23 cellular contexts compared by ENCODE assay signal in genomic region chr7:14954035-14954434, GRCh38. TPM values are rescaled to one million over a fixed set of nuclear protein-coding genes. Genes with fewer than 3 reads are reported as not detected.
DNase-seq lines count a peak whose midpoint lies in the region; ATAC-seq, FAIRE-seq and TF ChIP-seq lines count a peak whose summit lies in the region.
"Had no signal": no experiment of that assay in that cellular context is flagged by ENCODE, and none has a peak within 500 bp of the region (broad histone marks: within the 10 kb centered on the region; RNA-seq: fewer than 3 reads in every experiment).

No MANE protein-coding gene starts in this region.

- H3K79me2 ChIP-seq in H1 (ENCODE audit: control insufficient read depth in 1 of 2, insufficient read depth in 2 of 2, low read length in 2 of 2): no peaks in the 10 kb centered on the region

- no peak overlapping the region for H2BK20ac ChIP-seq in H1 (ENCODE audit: low read length)

- no peaks in the 10 kb centered on the region; the same call in 1 of the 2 replicates for H3K23me2 ChIP-seq in H1 (ENCODE audit: low read depth, low read length)

- TF ChIP-seq RAD21 in A549 (conservative IDR thresholded peaks at IDR 0.05 in 1 of 2, IDR thresholded peaks at IDR 0.05 in 1 of 2) (no peak), H1 (IDR thresholded peaks at IDR 0.05 in 1 of 2, conservative IDR thresholded peaks at IDR 0.05 in 1 of 2; ENCODE audit: low read depth in 2 of 2, low read length in 2 of 2) (no peak)

- H3K4ac ChIP-seq in H1 (replicated peaks; ENCODE audit: insufficient read length, low read depth, low read length): no peak overlapping the region

- no peak overlapping the region for H4K5ac ChIP-seq in H1 (ENCODE audit: insufficient read length, low read depth, low read length)

- no peak overlapping the region for H4K91ac ChIP-seq in H1 (replicated peaks; ENCODE audit: insufficient read length, low read length)

- no peak overlapping the region for H2BK12ac ChIP-seq in H1 (ENCODE audit: low read depth, low read length)

- TF ChIP-seq EP300 in A549 (IDR thresholded peaks at IDR 0.05): no peak
- no peak for TF ChIP-seq EP300 in H1 (IDR thresholded peaks at IDR 0.05; ENCODE audit: borderline replicate concordance in 1 of 2, low read depth in 2 of 2, low read length in 2 of 2)

- no peak overlapping the region for H3K9ac ChIP-seq in H1 (replicated peaks in 1 of 4; ENCODE audit: extremely low read depth in 1 of 4, low read depth in 3 of 4, low read length in 3 of 4)
- H3K9ac ChIP-seq: BLaER1 had no signal

- no peak for FAIRE-seq in A549 (lab: Jason Lieb, UNC)
- FAIRE-seq in H1 (lab: Jason Lieb, UNC): peak; percentile 45
- FAIRE-seq: GM19239 had no signal

- no peaks in the 10 kb centered on the region for H4K20me1 ChIP-seq in H1 (replicated peaks in 1 of 2; ENCODE audit: control insufficient read depth in 1 of 2, insufficient read depth in 2 of 2, low read length in 2 of 2)
- H4K20me1 ChIP-seq: BLaER1 had no signal

- TF ChIP-seq POLR2A in A549 (IDR thresholded peaks at IDR 0.05; ENCODE audit: low read length): no peak
- no peak for TF ChIP-seq POLR2A in H1 (IDR thresholded peaks at IDR 0.05; ENCODE audit: control extremely low read depth in 1 of 2, low read depth in 2 of 2, low read length in 2 of 2)

- no peaks in the 10 kb centered on the region for H3K9me3 ChIP-seq in A549
- H3K9me3 ChIP-seq in H1 (ENCODE audit: insufficient read depth in 2 of 2, low read depth in 1 of 2, low read length in 1 of 2): no peaks in the 10 kb centered on the region
- H3K9me3 ChIP-seq: BLaER1 had no signal

- no peak overlapping the region for H2AFZ ChIP-seq in H1 (ENCODE audit: low read length)
- H2AFZ ChIP-seq: PC-9 had no signal

- H3K36me3 ChIP-seq in H1 (ENCODE audit: control insufficient read depth in 2 of 4, insufficient read depth in 4 of 4, low read length in 3 of 4): no peaks in the 10 kb centered on the region
- H3K36me3 ChIP-seq: BLaER1 had no signal

- TF ChIP-seq CTCF in A549 (IDR thresholded peaks at IDR 0.05) (no peak), H1 (IDR thresholded peaks at IDR 0.05; ENCODE audit: control extremely low read depth in 1 of 3, insufficient read depth in 1 of 3, low read depth in 1 of 3, low read length in 3 of 3) (no peak)

- no peak overlapping the region for H4K8ac ChIP-seq in H1 (ENCODE audit: extremely low read depth, insufficient read depth, low read length)

- no peak overlapping the region for H3K14ac ChIP-seq in H1 (ENCODE audit: insufficient read length)

- H3K4me2 ChIP-seq in A549 (no peak overlapping the region), H1 (ENCODE audit: insufficient read depth in 1 of 2, low read depth in 2 of 2, low read length in 2 of 2) (no peak overlapping the region)
- H3K4me2 ChIP-seq: BLaER1, PC-9 had no signal

- no peak overlapping the region for H2AK5ac ChIP-seq in H1 (ENCODE audit: low read depth, low read length)

- H3K4me3 ChIP-seq in A549 (no peak overlapping the region), H1 (ENCODE audit: extremely low read depth in 1 of 4, insufficient read depth in 2 of 4, low read depth in 3 of 4, low read length in 4 of 4) (no peak overlapping the region)
- H3K4me3 ChIP-seq: BLaER1, PC-9 had no signal

- no peak overlapping the region for H2BK15ac ChIP-seq in H1 (ENCODE audit: low read length)

- no peak for ATAC-seq in A549
- no peak for ATAC-seq in left lobe of liver
- no peak for ATAC-seq in GM19328 (IDR thresholded peaks at IDR 0.05; ENCODE audit: unreplicated experiment)

- H3K27ac ChIP-seq in A549 (no peak overlapping the region), H1 (ENCODE audit: low read depth, low read length) (no peak overlapping the region)
- H3K27ac ChIP-seq: BLaER1, PC-9 had no signal

- WGBS in A549 (ENCODE audit: missing lambda C conversion rate): 6% methylated on average over 3 of the region's 3 CpGs
- WGBS in H1 (ENCODE audit: extremely low coverage in 1 of 2, insufficient coverage in 1 of 2, insufficient read length in 1 of 2, insufficient replicate concordance in 2 of 2, low coverage in 1 of 2, low lambda C conversion rate in 2 of 2, missing lambda C conversion rate in 1 of 2), 2 experiments: 75% methylated on average over 3 of the region's 3 CpGs; no CpG with 5 or more reads in 1 of the 2 experiments

- no peak overlapping the region for H3K56ac ChIP-seq in H1 (replicated peaks; ENCODE audit: insufficient read length, low read depth, low read length)

- H3K23ac ChIP-seq in H1 (ENCODE audit: insufficient read length): no peak overlapping the region

- CTCF ChIA-PET in A549 (lab: Yijun Ruan, JAX): no interaction called here
- CTCF ChIA-PET in H1 (lab: Charles Lee; ENCODE audit: partially characterized antibody): interaction anchor here (1.2 to 1.9 kb wide), 2 partner anchors 51 to 219 kb away, joined by 3 to 5 read pairs; partner anchors contain the start of gene DGKB

- POLR2A ChIA-PET in A549 (lab: Yijun Ruan, JAX) (no interaction called here), H1 (lab: Charles Lee; ENCODE audit: partially characterized antibody) (no interaction called here)

- H3K79me1 ChIP-seq in H1 (ENCODE audit: low read depth, low read length): no peaks in the 10 kb centered on the region

- no peak overlapping the region for H2BK5ac ChIP-seq in H1 (ENCODE audit: low read depth, low read length)

- H3K4me1 ChIP-seq in A549 (no peaks in the 10 kb centered on the region), H1 (replicated peaks in 1 of 4; ENCODE audit: control insufficient read depth in 3 of 4, insufficient read depth in 4 of 4, low read length in 3 of 4) (peaks cover 0 to 2% (median 0%) of the 10 kb centered on the region in 4 experiments; a peak in 2 of 7 replicates)
- H3K4me1 ChIP-seq: BLaER1 had no signal

- DNase-seq in A549 (ENCODE audit: low read depth in 1 of 2, low spot score in 1 of 2) (no peak), LHCN-M2 (ENCODE audit: low read depth) (peak; percentile 2), H1 (ENCODE audit: low read depth in 1 of 2, low spot score in 2 of 2) (no peak), iPS-NIHi11 (ENCODE audit: low spot score) (peak; percentile 26), left lobe of liver (ENCODE audit: low spot score) (no peak)
- no peak for DNase-seq in activated CD8-positive, alpha-beta memory T cell treated with anti-CD3 and anti-CD28 coated beads, Interleukin-2, amount 50 U/mL, for 4 hours
- DNase-seq in activated CD4-positive, alpha-beta T cell treated with anti-CD3 and anti-CD28 coated beads for 1 hour: no peak
- DNase-seq: 8988T; CD4-positive, CD25-positive, alpha-beta regulatory T cell; H9; HFFc6; Karpas-422; NCI-H1105; NCI-H1436 treated with DMSO at 0.1 percent for 48 hours; NCI-H187 treated with DMSO at 0.1 percent for 48 hours; NCI-H2107; NCI-H524 treated with DMSO at 0.1 percent for 48 hours; PC-9; RPMI8226; SHP77 had no signal

- no peaks in the 10 kb centered on the region for H3K27me3 ChIP-seq in H1 (replicated peaks in 1 of 4; ENCODE audit: control insufficient read depth in 3 of 4, extremely low read depth in 1 of 4, insufficient read depth in 3 of 4, low read length in 3 of 4)
- H3K27me3 ChIP-seq: BLaER1 had no signal

- H3K18ac ChIP-seq in H1 (ENCODE audit: extremely low read depth, low read length): no peak overlapping the region

- no peak overlapping the region for H2BK120ac ChIP-seq in H1 (replicated peaks; ENCODE audit: low read depth, low read length)

TF ChIP-seq in A549, 52 proteins besides CTCF, POLR2A, EP300 and RAD21 (continues in another document):
- TF ChIP-seq ESRRA (IDR thresholded peaks at IDR 0.05; ENCODE audit: borderline replicate concordance, low read length) (no peak), HEYL (CRISPR knock-in tag; IDR thresholded peaks at IDR 0.05) (no peak), CHD2 (IDR thresholded peaks at IDR 0.05; ENCODE audit: low read length, partially characterized antibody) (no peak), KDM5A (IDR thresholded peaks at IDR 0.05) (no peak)

TF ChIP-seq in H1, 55 proteins besides CTCF, POLR2A, EP300 and RAD21:
- TF ChIP-seq BACH1 (IDR thresholded peaks at IDR 0.05; ENCODE audit: low read length): no peak
- no peak for TF ChIP-seq SIN3A (conservative IDR thresholded peaks at IDR 0.05 in 1 of 2, IDR thresholded peaks at IDR 0.05 in 1 of 2; ENCODE audit: low read depth in 1 of 2, low read length in 2 of 2)

RNA-seq across cellular contexts. Expression of gene DGKB, which starts 51.5 kb away (rescaled TPM):
- polyA plus RNA-seq in A549 (2011; rRNA removed) (0.01 TPM in 1 of 2 replicates, not detected in the other), A549 (2017; fragmentation: RNase III; extraction: RNeasy Plus Mini Kit Qiagen cat#74134 plus additional on column Dnase treatment) (not detected in 3 replicates), H1 (2011; rRNA removed) (0.39 and 1.9 TPM in 2 replicates)
- polyA plus RNA-seq in A549 (2012; cell fraction: cytosol; rRNA removed): not detected in 2 replicates
- not detected in 2 replicates for polyA plus RNA-seq in A549 (2012; cell fraction: nucleus; rRNA removed)
- 0.15 TPM in 1 of 2 replicates, not detected in the other for polyA minus RNA-seq in A549 (2011; rRNA and poly(A)+ RNA removed)
- total RNA-seq in LHCN-M2 (2014; rRNA removed) (under 0.01 and 0.06 TPM in 2 replicates), left lobe of liver (0.33 TPM)
- polyA plus RNA-seq in LHCN-M2 (2012): not detected
- 2.0 and 2.6 TPM in 2 replicates for total RNA-seq in H1 (2021; fragmentation: NEBNext Ultra II Directional; extraction: Animal tissue kit (Norgen Biotek cat#: 25700))
- polyA plus RNA-seq in H1 (2011; cell fraction: cytosol; rRNA removed): 1.1 TPM
- 2.2 TPM for polyA plus RNA-seq in H1 (2011; cell fraction: nucleus; rRNA removed)
- 1.7 to 4.0 TPM (median 1.8 TPM) in 4 replicates for polyA plus RNA-seq in H1 (2012, experiment 1 of 2)
- polyA plus RNA-seq in H1 (2012, experiment 2 of 2): 0.13 TPM
- 1.0 TPM for polyA plus RNA-seq in H1 (2013, experiment 1 of 2)
- polyA plus RNA-seq in H1 (2013, experiment 2 of 2): 1.0 TPM
- polyA minus RNA-seq in H1 (2011; rRNA and poly(A)+ RNA removed): 10.0 and 21.1 TPM in 2 replicates
- 2.9 TPM for polyA minus RNA-seq in H1 (2011; cell fraction: cytosol; rRNA and poly(A)+ RNA removed)
- polyA minus RNA-seq in H1 (2011; cell fraction: nucleus; rRNA and poly(A)+ RNA removed): 30.4 TPM
- total RNA-seq: CD4-positive, CD25-positive, alpha-beta regulatory T cell had no signal
- polyA plus RNA-seq: CD4-positive, CD25-positive, alpha-beta regulatory T cell had no signal

Comparison
In these comparisons a context has a peak if more than half of its experiments do, and no peak if none do; other contexts are left out.
1. DNase-seq: peak in LHCN-M2 (single experiment) and iPS-NIHi11 (single experiment); none in A549 (0 of 2), H1 (0 of 2), activated CD8-positive, alpha-beta memory T cell treated with anti-CD3 and anti-CD28 coated beads, Interleukin-2, amount 50 U/mL, for 4 hours (single experiment), left lobe of liver (single experiment) and activated CD4-positive, alpha-beta T cell treated with anti-CD3 and anti-CD28 coated beads for 1 hour (single experiment).